Comparison of ENCODE assay signal across 14 cellular contexts in genomic region chr11:92670293-92670890, GRCh38.
"Had no signal": no experiment of that assay in that cellular context is flagged by ENCODE, and none has a peak within 500 bp of the region (broad histone marks: within the 10 kb centered on the region; RNA-seq: fewer than 3 reads in every experiment).

No MANE protein-coding gene starts in this region.

- H3K36me3 ChIP-seq: ascending aorta, prostate gland, right lobe of liver, tibial nerve had no signal

- FAIRE-seq: bronchial epithelial cell had no signal

- H3K4me1 ChIP-seq: ascending aorta, prostate gland, right lobe of liver, tibial nerve had no signal

- H3K27ac ChIP-seq: ascending aorta, dorsolateral prefrontal cortex, prostate gland, right lobe of liver, tibial nerve had no signal

- H3K4me3 ChIP-seq: ascending aorta, dorsolateral prefrontal cortex, lung, prostate gland, right lobe of liver, tibial nerve had no signal

- DNase-seq: activated CD4-positive, alpha-beta memory T cell treated with anti-CD3 and anti-CD28 coated beads, Interleukin-2, amount 10 ng/mL, durations not matched to agents 7 days and 5 days; activated T-cell treated with anti-CD3 and anti-CD28 coated beads, Interleukin-2, amount 50 U/mL, for 72 hours; dorsolateral prefrontal cortex; hypothalamus; naive thymus-derived CD4-positive, alpha-beta T cell; occipital lobe; right lobe of liver; stimulated activated naive B cell treated with anti-CD40 and anti-IgM and Interleukin-4, amounts not matched to agents 10 μg/mL and 1 μg/mL and 100 μg/mL, for 72 hours; T-helper 9 cell had no signal

- H3K9me3 ChIP-seq: ascending aorta, prostate gland, right lobe of liver, tibial nerve had no signal
